Comparison of ENCODE assay signal across 19 cellular contexts in genomic region chr10:98307916-98308315, GRCh38. TPM values are rescaled to one million over a fixed set of nuclear protein-coding genes. Genes with fewer than 3 reads are reported as not detected.
DNase-seq lines count a peak whose midpoint lies in the region; FAIRE-seq and TF ChIP-seq lines count a peak whose summit lies in the region.
"Had no signal": no experiment of that assay in that cellular context is flagged by ENCODE, and none has a peak within 500 bp of the region (broad histone marks: within the 10 kb centered on the region; RNA-seq: fewer than 3 reads in every experiment).

No MANE protein-coding gene starts in this region.

- no peaks in the 10 kb centered on the region for H4K20me1 ChIP-seq in astrocyte (ENCODE audit: insufficient read depth, low read length)
- H4K20me1 ChIP-seq: BLaER1 treated with 17β-estradiol and CSF1 and Interleukin-3, amounts not matched to agents 10 nM and 100 nM had no signal

- no peak overlapping the region for H3K4me3 ChIP-seq in astrocyte (ENCODE audit: insufficient read depth, low read depth, low read length)
- H3K4me3 ChIP-seq in SJCRH30, result no peak overlapping the region
- H3K4me3 ChIP-seq: BLaER1 treated with 17β-estradiol and CSF1 and Interleukin-3, amounts not matched to agents 10 nM and 100 nM; HAP-1; PC-9 had no signal

- peak; percentile 53 for DNase-seq in Daoy (ENCODE audit: low read depth)
- peak; percentile 45 for DNase-seq in astrocyte (ENCODE audit: low read depth)
- peak; percentile 44 for DNase-seq in renal cortical epithelial cell (ENCODE audit: low read depth)
- DNase-seq in NCI-H526 (lab: John Stamatoyannopoulos, UW), result no peak
- DNase-seq in activated gamma-delta T cell (lab: John Stamatoyannopoulos, UW), result no peak
- no peak for DNase-seq in SJCRH30
- DNase-seq: CD8-positive, alpha-beta T cell; Kasumi-1; NCI-H187 treated with DMSO at 0.1 percent for 48 hours; NCI-H524 treated with DMSO at 0.1 percent for 48 hours; PC-9 had no signal

- TF ChIP-seq EP300 in Ishikawa (IDR thresholded peaks at IDR 0.05; ENCODE audit: borderline replicate concordance), result peak; percentile 54; the same call in 1 of the 2 replicates

- H3K4me2 ChIP-seq in astrocyte (ENCODE audit: low read length), result no peak overlapping the region
- H3K4me2 ChIP-seq: BLaER1 treated with 17β-estradiol and CSF1 and Interleukin-3, amounts not matched to agents 10 nM and 100 nM; PC-9 had no signal

- FAIRE-seq in astrocyte (lab: Jason Lieb, UNC), result no peak
- FAIRE-seq: G401.6 had no signal

- H3K27ac Mint-ChIP-seq in astrocyte (ENCODE audit: unreplicated experiment), result no peak overlapping the region
- H3K27ac Mint-ChIP-seq: CD8-positive, alpha-beta T cell; IgD-negative memory B cell had no signal

- H3K27me3 Mint-ChIP-seq in astrocyte (ENCODE audit: low read depth, unreplicated experiment), result peaks cover 17% of the 10 kb centered on the region

- H3K9me3 ChIP-seq in astrocyte (ENCODE audit: insufficient read depth, low read depth, low read length), result no peaks in the 10 kb centered on the region
- no peaks in the 10 kb centered on the region for H3K9me3 ChIP-seq in SJCRH30 (replicated peaks)
- H3K9me3 ChIP-seq: HAP-1 had no signal

- H3K36me3 ChIP-seq in astrocyte (ENCODE audit: insufficient read depth, low read length) (no peaks in the 10 kb centered on the region), SJCRH30 (no peaks in the 10 kb centered on the region)
- H3K36me3 ChIP-seq: BLaER1 treated with 17β-estradiol and CSF1 and Interleukin-3, amounts not matched to agents 10 nM and 100 nM; HAP-1 had no signal

- no peaks in the 10 kb centered on the region for H3K36me3 Mint-ChIP-seq in astrocyte (ENCODE audit: low read depth, unreplicated experiment)
- H3K36me3 Mint-ChIP-seq: CD8-positive, alpha-beta T cell; IgD-negative memory B cell had no signal

- TF ChIP-seq CTCF in astrocyte (IDR thresholded peaks at IDR 0.05; ENCODE audit: insufficient read depth, low read depth, low read length), result no peak

- H3K4me3 Mint-ChIP-seq in astrocyte (ENCODE audit: unreplicated experiment), result no peak overlapping the region
- H3K4me3 Mint-ChIP-seq: CD8-positive, alpha-beta T cell had no signal

- peaks cover 13% of the 10 kb centered on the region for H3K4me1 Mint-ChIP-seq in astrocyte (ENCODE audit: low read depth, unreplicated experiment)

- H2AFZ ChIP-seq in astrocyte (ENCODE audit: low read depth, low read length), result peak overlapping the region; percentile 2
- H2AFZ ChIP-seq: PC-9 had no signal

- H3K4me1 ChIP-seq in astrocyte (ENCODE audit: insufficient read depth, low read length), result peaks cover 8% of the 10 kb centered on the region
- H3K4me1 ChIP-seq in SJCRH30, result no peaks in the 10 kb centered on the region
- H3K4me1 ChIP-seq: HAP-1 had no signal

- no peaks in the 10 kb centered on the region for H3K79me2 ChIP-seq in astrocyte (ENCODE audit: insufficient read depth, low read length)

- no peak overlapping the region for H3K9ac ChIP-seq in astrocyte (ENCODE audit: low read length)

- H3K27ac ChIP-seq in astrocyte (ENCODE audit: low read depth, low read length) (no peak overlapping the region), SJCRH30 (no peak overlapping the region)
- H3K27ac ChIP-seq: BLaER1 treated with 17β-estradiol and CSF1 and Interleukin-3, amounts not matched to agents 10 nM and 100 nM; HL-60; PC-9 had no signal

- H3K9me3 Mint-ChIP-seq in astrocyte (ENCODE audit: unreplicated experiment), result no peaks in the 10 kb centered on the region
- H3K9me3 Mint-ChIP-seq: CD8-positive, alpha-beta T cell had no signal

- H3K27me3 ChIP-seq in astrocyte (ENCODE audit: insufficient read depth, low read length) (peaks cover 8% of the 10 kb centered on the region), SJCRH30 (no peaks in the 10 kb centered on the region)
- H3K27me3 ChIP-seq: BLaER1 treated with 17β-estradiol and CSF1 and Interleukin-3, amounts not matched to agents 10 nM and 100 nM had no signal

- no peak for TF ChIP-seq RAD21 in Ishikawa (IDR thresholded peaks at IDR 0.05; ENCODE audit: low read depth)

TF ChIP-seq in Ishikawa, 13 proteins besides CTCF, POLR2A, EP300 and RAD21:
- no peak for TF ChIP-seq FOXM1 (IDR thresholded peaks at IDR 0.05; ENCODE audit: borderline replicate concordance, low read depth)
- TF ChIP-seq, protein P1, sequence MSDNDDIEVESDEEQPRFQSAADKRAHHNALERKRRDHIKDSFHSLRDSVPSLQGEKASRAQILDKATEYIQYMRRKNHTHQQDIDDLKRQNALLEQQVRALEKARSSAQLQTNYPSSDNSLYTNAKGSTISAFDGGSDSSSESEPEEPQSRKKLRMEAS (IDR thresholded peaks at IDR 0.05), result no peak
- TF ChIP-seq NFIC (IDR thresholded peaks at IDR 0.05), result 0 out of 2 replicates have a peak, but pooled peaks have one; percentile 7
- TF ChIP-seq, protein P2, sequence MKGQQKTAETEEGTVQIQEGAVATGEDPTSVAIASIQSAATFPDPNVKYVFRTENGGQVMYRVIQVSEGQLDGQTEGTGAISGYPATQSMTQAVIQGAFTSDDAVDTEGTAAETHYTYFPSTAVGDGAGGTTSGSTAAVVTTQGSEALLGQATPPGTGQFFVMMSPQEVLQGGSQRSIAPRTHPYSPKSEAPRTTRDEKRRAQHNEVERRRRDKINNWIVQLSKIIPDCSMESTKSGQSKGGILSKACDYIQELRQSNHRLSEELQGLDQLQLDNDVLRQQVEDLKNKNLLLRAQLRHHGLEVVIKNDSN (IDR thresholded peaks at IDR 0.05), result no peak

RNA-seq across cellular contexts. Expression of gene LOXL4, which starts 39.9 kb away (rescaled TPM):
- 0.97 and 1.3 TPM in 2 replicates for total RNA-seq in Daoy (2014; rRNA removed; shearing (Covaris generic))
- total RNA-seq in astrocyte, result 26.6 and 41.2 TPM in 2 replicates
- 20.1 and 24.3 TPM in 2 replicates for total RNA-seq in renal cortical epithelial cell
- 8.1 and 8.7 TPM in 2 replicates for total RNA-seq in SJCRH30 (2014; rRNA removed; shearing (Covaris generic))
- total RNA-seq: A673, SK-MEL-5 had no signal

Comparison
In these comparisons a context has a peak if more than half of its experiments do, and no peak if none do; other contexts are left out.
1. DNase-seq: peak in Daoy (single experiment), astrocyte (single experiment) and renal cortical epithelial cell (single experiment); none in NCI-H526 (0 of 2), activated gamma-delta T cell (single experiment) and SJCRH30 (0 of 2).